1 cellular context compared by ENCODE assay signal in genomic region chr19:11453468-11454341, GRCh38.
A peak's percentile ranks its signal among the peaks of the same experiment; 100 is the strongest.
TF ChIP-seq lines count a peak whose summit lies in the region.

No MANE protein-coding gene starts in this region.

TF ChIP-seq in HepG2, 621 proteins besides CTCF, POLR2A, EP300 and RAD21:
- TF ChIP-seq HMG20A (CRISPR knock-in tag; IDR thresholded peaks at IDR 0.05; ENCODE audit: borderline replicate concordance) (no peak), MNT (IDR thresholded peaks at IDR 0.05) (0 out of 2 replicates have a peak, but pooled peaks have one; percentile 4), PATZ1 (CRISPR knock-in tag; IDR thresholded peaks at IDR 0.05) (peak; percentile 31; the same call in 1 of the 2 replicates), RXRA (CRISPR knock-in tag; IDR thresholded peaks at IDR 0.05) (no peak), NFKB2 (CRISPR knock-in tag; IDR thresholded peaks at IDR 0.05; ENCODE audit: borderline replicate concordance) (no peak)
TF ChIP-seq in HepG2: peak in this region for 2.
